13 cellular contexts compared by ENCODE assay signal in genomic region chr10:28095791-28096367, GRCh38.
"Had no signal": no experiment of that assay in that cellular context is flagged by ENCODE, and none has a peak within 500 bp of the region (broad histone marks: within the 10 kb centered on the region; RNA-seq: fewer than 3 reads in every experiment).

No MANE protein-coding gene starts in this region.

- H3K27me3 ChIP-seq: thyroid gland, uterus had no signal

- DNase-seq: activated B cell treated with CpG ODN at 0.5 μM for 24 hours; activated CD4-positive, alpha-beta T cell treated with anti-CD3 and anti-CD28 coated beads, Interleukin-2, amount 50 U/mL, for 1 hour; amygdala; effector memory CD8-positive, alpha-beta T cell; left cardiac atrium; lower lobe of right lung; naive thymus-derived CD4-positive, alpha-beta T cell; posterior cingulate gyrus; thyroid gland; uterus had no signal

- H3K4me3 ChIP-seq: lower lobe of right lung, smooth muscle cell, thyroid gland, uterus had no signal

- H3K4me2 ChIP-seq: smooth muscle cell had no signal

- H3K4me1 ChIP-seq: lower lobe of right lung, thyroid gland, uterus had no signal

- H3K9me3 ChIP-seq: lower lobe of right lung, thyroid gland, uterus had no signal

- H3K27ac ChIP-seq: lower lobe of right lung, thyroid gland, uterus had no signal

- H3K36me3 ChIP-seq: lower lobe of right lung, thyroid gland, uterus had no signal

- ATAC-seq: activated naive CD4-positive, alpha-beta T cell treated with anti-CD3 and anti-CD28 coated beads, Interleukin-2, amount 50 U/mL, for 72 hours; effector memory CD8-positive, alpha-beta T cell; left cardiac atrium; lower lobe of right lung; naive thymus-derived CD4-positive, alpha-beta T cell; stimulated activated effector memory CD8-positive, alpha-beta T cell treated with anti-CD3 and anti-CD28 coated beads, Interleukin-12 subunit alpha, Interleukin-12 subunit beta, amount 100 ng/mL, for 72 hours had no signal
